In the genomic region with DNA sequence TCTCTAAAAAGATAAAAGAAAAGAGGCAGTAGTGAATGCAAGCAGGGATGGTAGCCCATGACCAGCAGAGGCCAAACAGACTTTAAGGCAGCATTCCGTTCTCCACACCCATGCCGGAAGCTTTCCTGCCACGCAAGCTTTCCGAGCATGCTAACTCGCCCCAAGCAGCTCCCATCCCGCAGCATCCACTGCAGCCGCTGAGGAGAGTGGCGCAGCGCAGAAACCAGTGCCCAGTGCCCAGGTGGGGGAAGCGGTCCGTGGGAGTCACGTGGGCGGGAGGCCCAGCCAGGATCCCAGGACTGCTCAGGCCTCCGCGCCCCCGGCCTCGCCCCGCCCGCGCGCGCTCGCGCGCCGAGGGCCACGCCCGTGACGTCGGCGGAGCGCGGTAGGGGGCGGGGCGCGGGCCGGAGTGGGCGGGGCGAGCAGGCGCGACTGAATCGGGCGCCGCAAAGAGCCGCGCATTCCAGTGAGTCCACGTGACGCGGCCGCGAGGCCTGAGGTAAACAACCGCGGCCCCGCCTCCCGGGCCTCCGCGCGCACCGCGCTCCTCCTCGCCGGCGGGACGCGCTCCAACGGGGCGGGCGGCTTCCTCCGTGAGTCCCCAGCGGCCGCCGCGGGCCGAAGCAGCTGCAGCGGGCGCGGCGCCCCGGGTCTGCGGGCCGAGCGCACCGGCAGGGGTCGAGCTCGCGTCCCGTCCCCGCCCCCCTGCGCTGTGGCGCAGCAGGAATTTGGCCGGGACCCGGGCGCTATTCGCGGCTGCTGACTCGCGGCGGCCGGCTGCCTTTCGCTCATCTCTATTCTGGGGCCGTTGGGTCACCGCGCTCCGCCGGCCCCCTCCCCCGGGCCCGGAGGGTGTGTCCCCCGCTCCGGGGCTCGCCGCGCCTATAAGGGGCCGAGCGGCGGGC, we compare ENCODE assay signal across 8 cellular contexts. TPM values are rescaled to one million over a fixed set of nuclear protein-coding genes. Genes with fewer than 3 reads are reported as not detected.
DNase-seq lines count a peak whose midpoint lies in the region; TF ChIP-seq lines count a peak whose summit lies in the region.

A gene with protein sequence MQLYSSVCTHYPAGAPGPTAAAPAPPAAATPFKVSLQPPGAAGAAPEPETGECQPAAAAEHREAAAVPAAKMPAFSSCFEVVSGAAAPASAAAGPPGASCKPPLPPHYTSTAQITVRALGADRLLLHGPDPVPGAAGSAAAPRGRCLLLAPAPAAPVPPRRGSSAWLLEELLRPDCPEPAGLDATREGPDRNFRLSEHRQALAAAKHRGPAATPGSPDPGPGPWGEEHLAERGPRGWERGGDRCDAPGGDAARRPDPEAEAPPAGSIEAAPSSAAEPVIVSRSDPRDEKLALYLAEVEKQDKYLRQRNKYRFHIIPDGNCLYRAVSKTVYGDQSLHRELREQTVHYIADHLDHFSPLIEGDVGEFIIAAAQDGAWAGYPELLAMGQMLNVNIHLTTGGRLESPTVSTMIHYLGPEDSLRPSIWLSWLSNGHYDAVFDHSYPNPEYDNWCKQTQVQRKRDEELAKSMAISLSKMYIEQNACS (plus strand): TSS at position 529 of the 905 bp plus-strand sequence. CDS start 383 bp downstream, outside the sequence.

- peaks cover 28% of the 10 kb centered on the region for H3K4me1 ChIP-seq in GM23248 (ENCODE audit: insufficient read depth)
- H3K4me1 ChIP-seq in Karpas-422 (ENCODE audit: low read length), result peaks cover 10% of the 10 kb centered on the region
- H3K4me1 ChIP-seq in stomach, result peaks cover 20 to 48% (median 32%) of the 10 kb centered on the region in 4 donors

- DNase-seq in EL (peak; percentile 92), GM23248 (peak; percentile 99), Karpas-422 (peak; percentile 94), SHP77 (lab: John Stamatoyannopoulos, UW) (peak; percentile 81 to 91), activated gamma-delta T cell (lab: John Stamatoyannopoulos, UW) (peak; percentile 90), fibroblast of villous mesenchyme (ENCODE audit: low read depth) (peak; percentile 94), neural crest cell (ENCODE audit: low read depth, low spot score) (peak; percentile 90), stomach (peak; percentile 98)

- TF ChIP-seq EP300 in stomach (IDR thresholded peaks at IDR 0.05), result no peak

- H2AFZ ChIP-seq in GM23248 (peak within 1 kb of the TSS; percentile 69), Karpas-422 (ENCODE audit: low read length) (peak within 1 kb of the TSS; percentile 95)

- peak within 1 kb of the TSS; percentile 13 for H3K27ac Mint-ChIP-seq in neural crest cell (ENCODE audit: unreplicated experiment)

- H3K4me1 Mint-ChIP-seq in neural crest cell, result peaks cover 22% of the 10 kb centered on the region

- no peak for TF ChIP-seq POLR2A in stomach (IDR thresholded peaks at IDR 0.05)

- H3K4me3 ChIP-seq in GM23248, result peak within 1 kb of the TSS; percentile 79
- peak within 1 kb of the TSS; percentile 75 for H3K4me3 ChIP-seq in Karpas-422 (ENCODE audit: low read length)
- peak within 1 kb of the TSS; percentile 82 for H3K4me3 ChIP-seq in fibroblast of villous mesenchyme (ENCODE audit: low read depth, low read length)
- H3K4me3 ChIP-seq in stomach, result peak within 1 kb of the TSS; percentile 74 to 95 (median 86)

- WGBS in GM23248 (ENCODE audit: low coverage in 1 of 2, low lambda C conversion rate in 2 of 2, missing lambda C conversion rate in 2 of 2), 2 experiments, result 3% methylated on average over 55 to 70 of the region's 115 CpGs
- 0 to 3% (median 1%) methylated on average over 6 to 115 of the region's 115 CpGs for WGBS in stomach, 5 donors

- H3K36me3 Mint-ChIP-seq in neural crest cell (ENCODE audit: low read depth), result no peaks in the 10 kb centered on the region

- no peaks in the 10 kb centered on the region for H3K36me3 ChIP-seq in GM23248 (ENCODE audit: low read depth)
- no peaks in the 10 kb centered on the region for H3K36me3 ChIP-seq in Karpas-422 (ENCODE audit: insufficient read depth, low read length)
- peaks cover 0 to 9% (median 4%) of the 10 kb centered on the region in 4 donors for H3K36me3 ChIP-seq in stomach

- H3K79me2 ChIP-seq in GM23248 (ENCODE audit: insufficient read depth), result peaks cover 23% of the 10 kb centered on the region
- no peaks in the 10 kb centered on the region for H3K79me2 ChIP-seq in Karpas-422 (ENCODE audit: low read length)

- H3K27me3 Mint-ChIP-seq in neural crest cell (ENCODE audit: low read depth), result peaks cover 11% of the 10 kb centered on the region

- H3K9me2 ChIP-seq in GM23248 (ENCODE audit: insufficient read depth), result no peaks in the 10 kb centered on the region
- no peaks in the 10 kb centered on the region for H3K9me2 ChIP-seq in Karpas-422 (replicated peaks; ENCODE audit: insufficient read depth, low read length)

- H3K4me2 ChIP-seq in GM23248 (ENCODE audit: unreplicated experiment) (peak within 1 kb of the TSS; percentile 80), Karpas-422 (ENCODE audit: low read depth, low read length, poor library complexity, severe bottlenecking) (peak within 1 kb of the TSS; percentile 79)

- H3K9me3 Mint-ChIP-seq in neural crest cell, result no peaks in the 10 kb centered on the region

- peaks cover 24% of the 10 kb centered on the region for H3F3A ChIP-seq in GM23248 (ENCODE audit: insufficient read depth)

- H3K9ac ChIP-seq in GM23248, result peak within 1 kb of the TSS; percentile 89
- peak within 1 kb of the TSS; percentile 77 for H3K9ac ChIP-seq in Karpas-422 (ENCODE audit: low read length)

- in situ Hi-C loops in GM23248 (cut with MboI), result no loop called here

- intact Hi-C loops in stomach (cut with DNase I; ENCODE audit: low total_unique reads), result no loop called here

- no peak for TF ChIP-seq CTCF in fibroblast of villous mesenchyme (IDR thresholded peaks at IDR 0.05; ENCODE audit: insufficient read depth, low read depth, low read length)
- TF ChIP-seq CTCF in neural crest cell (conservative IDR thresholded peaks at IDR 0.05), result peak; percentile 36
- peak in 3 of 7 experiments; percentile 4 to 33 (median 13) for TF ChIP-seq CTCF in stomach (IDR thresholded peaks at IDR 0.05)

- H4K20me1 ChIP-seq in GM23248 (ENCODE audit: insufficient read depth), result peaks cover 10% of the 10 kb centered on the region; the same call in 1 of the 2 replicates
- H4K20me1 ChIP-seq in Karpas-422 (ENCODE audit: insufficient read depth, low read depth, low read length), result no peaks in the 10 kb centered on the region

- H3K4me3 Mint-ChIP-seq in neural crest cell, result peak within 1 kb of the TSS; percentile 92

- H3K27ac ChIP-seq in GM23248 (peak within 1 kb of the TSS; percentile 64), Karpas-422 (ENCODE audit: low read length) (no peak within 1 kb of the TSS), stomach (peak within 1 kb of the TSS; percentile 94 to 100 (median 98))

- H3K27me3 ChIP-seq in GM23248 (replicated peaks; ENCODE audit: insufficient read depth), result no peaks in the 10 kb centered on the region
- H3K27me3 ChIP-seq in Karpas-422 (ENCODE audit: low read length), result no peaks in the 10 kb centered on the region
- no peaks in the 10 kb centered on the region for H3K27me3 ChIP-seq in stomach

- H3K9me3 ChIP-seq in GM23248 (ENCODE audit: low read depth) (no peaks in the 10 kb centered on the region), Karpas-422 (ENCODE audit: low read length) (no peaks in the 10 kb centered on the region), stomach (no peaks in the 10 kb centered on the region)

RNA-seq across cellular contexts. Expression of the gene that starts here (rescaled TPM):
- 4.2 and 8.1 TPM in 2 replicates for total RNA-seq in GM23248 (2014; rRNA removed; shearing (Covaris generic))
- polyA plus RNA-seq in GM23248 (2016; fragmentation: Nextera tagmentation; extraction: Ambion mirVana), result 2.1 and 2.9 TPM in 2 replicates
- total RNA-seq in Karpas-422 (2014; rRNA removed; shearing (Covaris generic); ENCODE audit: low replicate concordance), result 1.5 and 2.2 TPM in 2 replicates
- total RNA-seq in fibroblast of villous mesenchyme, result 5.2 and 6.0 TPM in 2 replicates
- total RNA-seq in neural crest cell, result 2.7 and 3.3 TPM in 2 replicates
- 10 to 100 TPM; 13.0 to 36.9 (median 15.2) TPM for total RNA-seq in stomach
- polyA plus RNA-seq in stomach, result 10 to 100 TPM in 1 of 3 donors, 1 to 10 TPM in 2; 5.0 to 27.6 (median 5.3) TPM
